In genomic region chr3:52056968-52057805, GRCh38 we compare ENCODE assay signal across 1 cellular context.
TF ChIP-seq lines count a peak whose summit lies in the region.

No MANE protein-coding gene starts in this region.

TF ChIP-seq in HepG2, 621 proteins besides CTCF, POLR2A, EP300 and RAD21 (continued from another document and continues in another):
- peak; percentile 70; the same call in 1 of the 2 replicates for TF ChIP-seq ARID4A (CRISPR knock-in tag; IDR thresholded peaks at IDR 0.05; ENCODE audit: borderline replicate concordance)
- TF ChIP-seq ZSCAN21 (CRISPR knock-in tag; IDR thresholded peaks at IDR 0.05; ENCODE audit: borderline replicate concordance): peak; percentile 17; the same call in 1 of the 2 replicates
- TF ChIP-seq ZNF280D (CRISPR knock-in tag; IDR thresholded peaks at IDR 0.05): no peak
- TF ChIP-seq ZNF160 (CRISPR knock-in tag; IDR thresholded peaks at IDR 0.05): no peak; the same call in 1 of the 2 replicates
- no peak for TF ChIP-seq TAF15 (IDR thresholded peaks at IDR 0.05; ENCODE audit: low read depth, low read length, poor library complexity, severe bottlenecking)
- TF ChIP-seq BCLAF1 (IDR thresholded peaks at IDR 0.05): no peak
- no peak; the same call in 1 of the 2 replicates for TF ChIP-seq ZBTB26 (CRISPR knock-in tag; IDR thresholded peaks at IDR 0.05; ENCODE audit: borderline replicate concordance)
- TF ChIP-seq ZNF12 (CRISPR knock-in tag; IDR thresholded peaks at IDR 0.05): no peak
- no peak for TF ChIP-seq ZNF703 (CRISPR knock-in tag; IDR thresholded peaks at IDR 0.05; ENCODE audit: borderline replicate concordance)
- TF ChIP-seq SRSF4 (IDR thresholded peaks at IDR 0.05; ENCODE audit: low read depth, low read length, poor library complexity, severe bottlenecking): no peak
- TF ChIP-seq XBP1 (CRISPR knock-in tag; IDR thresholded peaks at IDR 0.05): no peak
- TF ChIP-seq HNRNPH1 (optimal IDR thresholded peaks at IDR 0.05; ENCODE audit: low read depth, low read length): no peak
- TF ChIP-seq NFIC (IDR thresholded peaks at IDR 0.05; ENCODE audit: low read length): no peak
- TF ChIP-seq ZBTB1 (CRISPR knock-in tag; IDR thresholded peaks at IDR 0.05; ENCODE audit: borderline replicate concordance): no peak
- TF ChIP-seq NRL (CRISPR knock-in tag; IDR thresholded peaks at IDR 0.05; ENCODE audit: borderline replicate concordance): peak; percentile 66; the same call in 1 of the 2 replicates
- no peak for TF ChIP-seq PCBP2 (optimal IDR thresholded peaks at IDR 0.05; ENCODE audit: low read depth, low read length, poor library complexity, severe bottlenecking)
- TF ChIP-seq KDM3A (CRISPR knock-in tag; IDR thresholded peaks at IDR 0.05; ENCODE audit: low read depth): no peak
- TF ChIP-seq ZXDC (CRISPR knock-in tag; IDR thresholded peaks at IDR 0.05): no peak
- peak; percentile 60; the same call in 1 of the 2 replicates for TF ChIP-seq ZNF761 (CRISPR knock-in tag; conservative IDR thresholded peaks at IDR 0.05)
- no peak for TF ChIP-seq ZBTB37 (CRISPR knock-in tag; IDR thresholded peaks at IDR 0.05)
- TF ChIP-seq GATA4 (IDR thresholded peaks at IDR 0.05; ENCODE audit: borderline replicate concordance, low read depth): no peak
- TF ChIP-seq ZNF883 (CRISPR knock-in tag; IDR thresholded peaks at IDR 0.05; ENCODE audit: not compliant biosample characterization): no peak
- TF ChIP-seq KDM6A (CRISPR knock-in tag; IDR thresholded peaks at IDR 0.05; ENCODE audit: low read depth): no peak
- peak; percentile 59; the same call in 1 of the 2 replicates for TF ChIP-seq KMT2B (CRISPR knock-in tag; IDR thresholded peaks at IDR 0.05)
- TF ChIP-seq CENPT (CRISPR knock-in tag; IDR thresholded peaks at IDR 0.05; ENCODE audit: low read depth): 0 out of 2 replicates have a peak, but pooled peaks have one; percentile 59
- no peak for TF ChIP-seq CEBPZ (IDR thresholded peaks at IDR 0.05; ENCODE audit: low read length)
- TF ChIP-seq ZNF746 (CRISPR knock-in tag; IDR thresholded peaks at IDR 0.05): no peak
- TF ChIP-seq CBX2 (IDR thresholded peaks at IDR 0.05; ENCODE audit: low read depth, low read length): no peak
- TF ChIP-seq CBX2 (CRISPR knock-in tag; IDR thresholded peaks at IDR 0.05; ENCODE audit: low read depth): no peak
- no peak for TF ChIP-seq ARID3A (IDR thresholded peaks at IDR 0.05; ENCODE audit: low read depth, low read length)
- TF ChIP-seq MIER3 (CRISPR knock-in tag; IDR thresholded peaks at IDR 0.05; ENCODE audit: borderline replicate concordance): no peak
- peak; percentile 63; the same call in 1 of the 2 replicates for TF ChIP-seq MEIS1 (CRISPR knock-in tag; IDR thresholded peaks at IDR 0.05; ENCODE audit: borderline replicate concordance)
- TF ChIP-seq HES4 (CRISPR knock-in tag; IDR thresholded peaks at IDR 0.05; ENCODE audit: borderline replicate concordance): no peak
- no peak for TF ChIP-seq ZC3H4 (CRISPR knock-in tag; IDR thresholded peaks at IDR 0.05; ENCODE audit: borderline replicate concordance)
